Comparison of ENCODE assay signal across 17 cellular contexts in the genomic region with DNA sequence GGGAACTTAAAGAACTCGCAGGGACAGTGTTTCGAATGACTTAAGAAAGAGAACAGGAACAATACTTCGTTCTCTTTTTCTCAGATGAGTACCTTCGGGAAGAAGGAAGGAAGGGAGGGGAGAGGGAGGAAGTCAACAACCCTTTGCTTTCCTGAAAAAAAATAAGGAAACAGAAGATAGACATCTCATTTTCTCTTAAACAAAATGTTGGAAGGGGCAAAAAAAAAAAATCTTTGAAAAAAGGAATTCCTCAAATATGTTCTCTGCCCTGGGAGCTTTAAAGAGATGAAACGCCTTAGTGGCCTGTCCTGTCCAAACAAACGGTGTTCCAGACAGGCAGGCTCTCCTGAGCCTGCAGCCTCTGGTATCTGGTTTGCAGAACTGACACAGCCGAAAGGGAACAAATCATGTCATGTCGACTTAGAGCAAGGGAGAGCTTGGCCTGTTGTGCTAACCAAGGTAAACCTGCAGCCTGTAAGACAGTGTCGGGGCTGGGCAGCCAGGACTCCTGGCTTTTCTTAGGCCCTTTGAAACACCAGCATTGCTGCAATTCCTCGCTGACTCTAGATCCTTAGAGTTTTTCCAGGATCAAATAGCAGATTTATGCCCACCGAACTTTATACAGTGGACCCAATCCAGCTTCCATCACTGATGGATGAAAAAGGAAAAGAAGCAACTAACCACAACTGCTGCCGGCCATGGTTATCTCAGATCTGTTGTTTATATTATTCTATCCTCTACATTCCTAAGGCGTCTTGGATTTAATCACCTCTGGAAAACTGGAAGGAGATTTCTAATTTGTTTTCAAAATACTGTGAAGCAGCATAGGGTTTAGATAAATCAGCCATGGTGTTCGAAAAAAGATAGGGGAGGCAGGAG. TPM values are rescaled to one million over a fixed set of nuclear protein-coding genes. Genes with fewer than 3 reads are reported as not detected.
DNase-seq lines count a peak whose midpoint lies in the region; ATAC-seq, FAIRE-seq and TF ChIP-seq lines count a peak whose summit lies in the region.
"Had no signal": no experiment of that assay in that cellular context is flagged by ENCODE, and none has a peak within 500 bp of the region (broad histone marks: within the 10 kb centered on the region; RNA-seq: fewer than 3 reads in every experiment).

A gene with protein sequence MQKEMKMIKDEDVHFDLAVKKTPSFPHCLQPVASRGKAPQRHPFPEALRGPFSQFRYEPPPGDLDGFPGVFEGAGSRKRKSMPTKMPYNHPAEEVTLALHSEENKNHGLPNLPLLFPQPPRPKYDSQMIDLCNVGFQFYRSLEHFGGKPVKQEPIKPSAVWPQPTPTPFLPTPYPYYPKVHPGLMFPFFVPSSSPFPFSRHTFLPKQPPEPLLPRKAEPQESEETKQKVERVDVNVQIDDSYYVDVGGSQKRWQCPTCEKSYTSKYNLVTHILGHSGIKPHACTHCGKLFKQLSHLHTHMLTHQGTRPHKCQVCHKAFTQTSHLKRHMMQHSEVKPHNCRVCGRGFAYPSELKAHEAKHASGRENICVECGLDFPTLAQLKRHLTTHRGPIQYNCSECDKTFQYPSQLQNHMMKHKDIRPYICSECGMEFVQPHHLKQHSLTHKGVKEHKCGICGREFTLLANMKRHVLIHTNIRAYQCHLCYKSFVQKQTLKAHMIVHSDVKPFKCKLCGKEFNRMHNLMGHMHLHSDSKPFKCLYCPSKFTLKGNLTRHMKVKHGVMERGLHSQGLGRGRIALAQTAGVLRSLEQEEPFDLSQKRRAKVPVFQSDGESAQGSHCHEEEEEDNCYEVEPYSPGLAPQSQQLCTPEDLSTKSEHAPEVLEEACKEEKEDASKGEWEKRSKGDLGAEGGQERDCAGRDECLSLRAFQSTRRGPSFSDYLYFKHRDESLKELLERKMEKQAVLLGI (minus strand): TSS at position 51 of the 879 bp plus-strand sequence. CDS start 45,914 bp downstream, outside the sequence.

- POLR2A ChIA-PET in SK-N-SH (lab: Yijun Ruan, JAX): no interaction called here
- POLR2A ChIA-PET in H1 (lab: Charles Lee; ENCODE audit: partially characterized antibody): no interaction called here

- no peak within 1 kb of the TSS for H3K9ac ChIP-seq in SK-N-SH
- no peak within 1 kb of the TSS for H3K9ac ChIP-seq in H1 (replicated peaks in 1 of 4; ENCODE audit: extremely low read depth in 1 of 4, low read depth in 3 of 4, low read length in 3 of 4)
- no peak within 1 kb of the TSS for H3K9ac ChIP-seq in muscle layer of colon (ENCODE audit: low read length)

- H3K79me2 ChIP-seq in SK-N-SH (ENCODE audit: insufficient read depth) (no peaks in the 10 kb centered on the region), H1 (ENCODE audit: control insufficient read depth in 1 of 2, insufficient read depth in 2 of 2, low read length in 2 of 2) (no peaks in the 10 kb centered on the region)

- no peaks in the 10 kb centered on the region for H3K9me3 Mint-ChIP-seq in progenitor cell of endocrine pancreas (ENCODE audit: low read depth)
- H3K9me3 Mint-ChIP-seq: activated CD8-positive, alpha-beta T cell treated with anti-CD3 and anti-CD28 coated beads for 36 hours; activated naive CD8-positive, alpha-beta T cell treated with anti-CD3 and anti-CD28 coated beads, Interleukin-2, amount 10 ng/mL, durations not matched to agents 7 days and 5 days; natural killer cell treated with Interleukin-12 subunit alpha and Interleukin-12 subunit beta and Interleukin-15 and Interleukin-18, amount 100 ng/mL, for 72 hours had no signal

- no peak within 1 kb of the TSS for H3K56ac ChIP-seq in H1 (replicated peaks; ENCODE audit: insufficient read length, low read depth, low read length)

- TF ChIP-seq EP300 in SK-N-SH (IDR thresholded peaks at IDR 0.05; ENCODE audit: borderline replicate concordance in 1 of 2, low read depth in 1 of 2, low read length in 1 of 2) (no peak), H1 (IDR thresholded peaks at IDR 0.05; ENCODE audit: borderline replicate concordance in 1 of 2, low read depth in 2 of 2, low read length in 2 of 2) (no peak)

- WGBS in SK-N-SH (ENCODE audit: low lambda C conversion rate): 86% methylated on average over 14 of the region's 14 CpGs
- 86% methylated on average over 12 of the region's 14 CpGs; no CpG with 5 or more reads in 1 of the 2 experiments for WGBS in H1 (ENCODE audit: extremely low coverage in 1 of 2, insufficient coverage in 1 of 2, insufficient read length in 1 of 2, insufficient replicate concordance in 2 of 2, low coverage in 1 of 2, low lambda C conversion rate in 2 of 2, missing lambda C conversion rate in 1 of 2), 2 experiments

- H4K5ac ChIP-seq in H1 (ENCODE audit: insufficient read length, low read depth, low read length): no peak within 1 kb of the TSS

- no peak within 1 kb of the TSS for H2BK12ac ChIP-seq in H1 (ENCODE audit: low read depth, low read length)

- peaks cover 8% of the 10 kb centered on the region for H3K27me3 Mint-ChIP-seq in progenitor cell of endocrine pancreas

- no peaks in the 10 kb centered on the region for H3K36me3 ChIP-seq in SK-N-SH (replicated peaks in 1 of 2; ENCODE audit: control insufficient read depth in 1 of 2, insufficient read depth in 2 of 2, low read length in 1 of 2)
- H3K36me3 ChIP-seq in H1 (ENCODE audit: control insufficient read depth in 2 of 4, insufficient read depth in 4 of 4, low read length in 3 of 4): no peaks in the 10 kb centered on the region
- H3K36me3 ChIP-seq in muscle layer of colon (ENCODE audit: insufficient read depth, low read length): no peaks in the 10 kb centered on the region
- H3K36me3 ChIP-seq in tibial artery: no peaks in the 10 kb centered on the region

- peaks cover 2% of the 10 kb centered on the region for H3K4me1 Mint-ChIP-seq in progenitor cell of endocrine pancreas (ENCODE audit: low read depth)
- H3K4me1 Mint-ChIP-seq: activated naive CD8-positive, alpha-beta T cell treated with anti-CD3 and anti-CD28 coated beads, Interleukin-2, amount 10 ng/mL, durations not matched to agents 7 days and 5 days had no signal

- H3K4me1 ChIP-seq in SK-N-SH (ENCODE audit: control insufficient read depth in 1 of 2, insufficient read depth in 2 of 2, low read depth in 1 of 2, low read length in 1 of 2) (peaks cover 2 to 20% of the 10 kb centered on the region in 2 experiments; a peak in 1 of 4 replicates), H1 (replicated peaks in 1 of 4; ENCODE audit: control insufficient read depth in 3 of 4, insufficient read depth in 4 of 4, low read length in 3 of 4) (peaks cover 0 to 7% (median 4%) of the 10 kb centered on the region in 4 experiments; a peak in 3 of 7 replicates), muscle layer of colon (ENCODE audit: insufficient read depth, low read length) (peaks cover 44% of the 10 kb centered on the region), tibial artery (peaks cover 0 to 54% (median 19%) of the 10 kb centered on the region in 4 donors)

- H3K27me3 ChIP-seq in SK-N-SH (ENCODE audit: insufficient read depth) (no peaks in the 10 kb centered on the region), H1 (replicated peaks in 1 of 4; ENCODE audit: control insufficient read depth in 3 of 4, extremely low read depth in 1 of 4, insufficient read depth in 3 of 4, low read length in 3 of 4) (no peaks in the 10 kb centered on the region), muscle layer of colon (ENCODE audit: control insufficient read depth in 1 of 2, insufficient read depth in 2 of 2, low read length in 2 of 2) (no peaks in the 10 kb centered on the region), tibial artery (no peaks in the 10 kb centered on the region)

- peaks cover 22% of the 10 kb centered on the region for H3F3A ChIP-seq in SK-N-SH (replicated peaks; ENCODE audit: insufficient read depth)

- DNase-seq in SK-N-SH: no peak
- no peak for DNase-seq in H1 (ENCODE audit: low read depth in 1 of 2, low spot score in 2 of 2)
- no peak for DNase-seq in tibial artery
- DNase-seq in NCI-H2196 (lab: John Stamatoyannopoulos, UW; ENCODE audit: unreplicated experiment): no peak
- no peak for DNase-seq in progenitor cell of endocrine pancreas (ENCODE audit: low spot score, unreplicated experiment)
- DNase-seq: activated CD8-positive, alpha-beta T cell treated with anti-CD3 and anti-CD28 coated beads for 36 hours; activated naive CD8-positive, alpha-beta T cell treated with anti-CD3 and anti-CD28 coated beads, Interleukin-2, amount 10 ng/mL, durations not matched to agents 7 days and 5 days; DMS153; effector CD8-positive, alpha-beta T cell; NCI-H146; stimulated activated naive CD4-positive, alpha-beta T cell treated with Interleukin-2 at 50 U/mL for 16 hours had no signal

- H3K4me3 ChIP-seq in SK-N-SH (ENCODE audit: low read depth in 2 of 2, low read length in 1 of 2) (no peak within 1 kb of the TSS), H1 (ENCODE audit: extremely low read depth in 1 of 4, insufficient read depth in 2 of 4, low read depth in 3 of 4, low read length in 4 of 4) (no peak within 1 kb of the TSS), muscle layer of colon (ENCODE audit: low read depth in 1 of 2, low read length in 2 of 2) (no peak within 1 kb of the TSS), tibial artery (peak within 1 kb of the TSS in 1 of 2 donors; percentile 8)

- CTCF ChIA-PET in SK-N-SH (lab: Yijun Ruan, JAX) (no interaction called here), H1 (lab: Charles Lee; ENCODE audit: partially characterized antibody) (interaction anchor here (0.6 to 1.1 kb wide), 2 partner anchors 22 to 923 kb away, joined by 3 read pairs; no protein-coding TSS in a partner anchor)

- 0 out of 2 replicates have a peak within 1 kb of the TSS, but pooled peaks have one; percentile 35 for H2AFZ ChIP-seq in SK-N-SH (ENCODE audit: low read depth)
- H2AFZ ChIP-seq in H1 (ENCODE audit: low read length): peak within 1 kb of the TSS; percentile 38; the same call in 1 of the 2 replicates

- no peak within 1 kb of the TSS for H4K8ac ChIP-seq in H1 (ENCODE audit: extremely low read depth, insufficient read depth, low read length)

- ATAC-seq in SK-N-SH treated with all-trans-retinoic acid at 6 μM for 48 hours (no peak), HG03045 (IDR thresholded peaks at IDR 0.05; ENCODE audit: unreplicated experiment) (no peak)
- ATAC-seq: activated CD8-positive, alpha-beta T cell treated with anti-CD3 and anti-CD28 coated beads for 36 hours; natural killer cell treated with Interleukin-12 subunit alpha and Interleukin-12 subunit beta and Interleukin-15 and Interleukin-18, amount 100 ng/mL, for 72 hours had no signal

- TF ChIP-seq RAD21 in SK-N-SH (IDR thresholded peaks at IDR 0.05; ENCODE audit: low read length) (no peak), H1 (IDR thresholded peaks at IDR 0.05 in 1 of 2, conservative IDR thresholded peaks at IDR 0.05 in 1 of 2; ENCODE audit: low read depth in 2 of 2, low read length in 2 of 2) (no peak)

- no peak within 1 kb of the TSS for H3K4me2 ChIP-seq in SK-N-SH
- no peak within 1 kb of the TSS for H3K4me2 ChIP-seq in H1 (ENCODE audit: insufficient read depth in 1 of 2, low read depth in 2 of 2, low read length in 2 of 2)

- H4K91ac ChIP-seq in H1 (replicated peaks; ENCODE audit: insufficient read length, low read length): no peak within 1 kb of the TSS

- no peaks in the 10 kb centered on the region for H3K9me3 ChIP-seq in SK-N-SH
- no peaks in the 10 kb centered on the region for H3K9me3 ChIP-seq in H1 (ENCODE audit: insufficient read depth in 2 of 2, low read depth in 1 of 2, low read length in 1 of 2)
- H3K9me3 ChIP-seq in muscle layer of colon (ENCODE audit: low read length): no peaks in the 10 kb centered on the region
- no peaks in the 10 kb centered on the region for H3K9me3 ChIP-seq in tibial artery

- TF ChIP-seq CTCF in SK-N-SH (IDR thresholded peaks at IDR 0.05): no peak
- no peak for TF ChIP-seq CTCF in H1 (IDR thresholded peaks at IDR 0.05; ENCODE audit: control extremely low read depth in 1 of 3, insufficient read depth in 1 of 3, low read depth in 1 of 3, low read length in 3 of 3)
- TF ChIP-seq CTCF in tibial artery (IDR thresholded peaks at IDR 0.05): no peak
- TF ChIP-seq CTCF in progenitor cell of endocrine pancreas (IDR thresholded peaks at IDR 0.05; ENCODE audit: unreplicated experiment): no peak

- no peaks in the 10 kb centered on the region for H3K23me2 ChIP-seq in H1 (ENCODE audit: low read depth, low read length)

- no peak within 1 kb of the TSS for H2AK5ac ChIP-seq in H1 (ENCODE audit: low read depth, low read length)

- intact Hi-C loops in tibial artery (cut with DNase I; ENCODE audit: low total_unique reads): loop anchor here (5.0 kb wide), 1 partner anchor 135 kb away; no protein-coding TSS in a partner anchor

- H3K27ac ChIP-seq in SK-N-SH (ENCODE audit: low read depth in 2 of 2, low read length in 1 of 2) (no peak within 1 kb of the TSS), H1 (ENCODE audit: low read depth, low read length) (no peak within 1 kb of the TSS), muscle layer of colon (ENCODE audit: low read depth, low read length) (peak within 1 kb of the TSS; percentile 4), tibial artery (peak within 1 kb of the TSS; percentile 63 to 67)

- H3K27ac Mint-ChIP-seq in progenitor cell of endocrine pancreas: no peak within 1 kb of the TSS
- H3K27ac Mint-ChIP-seq: activated CD8-positive, alpha-beta T cell treated with anti-CD3 and anti-CD28 coated beads for 36 hours; activated naive CD8-positive, alpha-beta T cell treated with anti-CD3 and anti-CD28 coated beads, Interleukin-2, amount 10 ng/mL, durations not matched to agents 7 days and 5 days; natural killer cell treated with Interleukin-12 subunit alpha and Interleukin-12 subunit beta and Interleukin-15 and Interleukin-18, amount 100 ng/mL, for 72 hours had no signal

- no peak within 1 kb of the TSS for H3K23ac ChIP-seq in H1 (ENCODE audit: insufficient read length)

- H3K18ac ChIP-seq in H1 (ENCODE audit: extremely low read depth, low read length): no peak within 1 kb of the TSS

- H3K4me3 Mint-ChIP-seq in progenitor cell of endocrine pancreas (ENCODE audit: low read depth): no peak within 1 kb of the TSS
- H3K4me3 Mint-ChIP-seq: activated CD8-positive, alpha-beta T cell treated with anti-CD3 and anti-CD28 coated beads for 36 hours; activated naive CD8-positive, alpha-beta T cell treated with anti-CD3 and anti-CD28 coated beads, Interleukin-2, amount 10 ng/mL, durations not matched to agents 7 days and 5 days; natural killer cell treated with Interleukin-12 subunit alpha and Interleukin-12 subunit beta and Interleukin-15 and Interleukin-18, amount 100 ng/mL, for 72 hours had no signal

- no peak within 1 kb of the TSS for H2BK15ac ChIP-seq in H1 (ENCODE audit: low read length)

- H3K14ac ChIP-seq in H1 (ENCODE audit: insufficient read length): no peak within 1 kb of the TSS

- no peak within 1 kb of the TSS for H2BK5ac ChIP-seq in H1 (ENCODE audit: low read depth, low read length)

- no peak within 1 kb of the TSS for H2BK20ac ChIP-seq in H1 (ENCODE audit: low read length)

- no peak for TF ChIP-seq POLR2A in H1 (IDR thresholded peaks at IDR 0.05; ENCODE audit: control extremely low read depth in 1 of 2, low read depth in 2 of 2, low read length in 2 of 2)

- no peak within 1 kb of the TSS for H2BK120ac ChIP-seq in H1 (replicated peaks; ENCODE audit: low read depth, low read length)

- H3K79me1 ChIP-seq in H1 (ENCODE audit: low read depth, low read length): no peaks in the 10 kb centered on the region

- FAIRE-seq in H1 (lab: Jason Lieb, UNC): no peak
- FAIRE-seq: A204.1 had no signal

- H4K20me1 ChIP-seq in SK-N-SH (ENCODE audit: insufficient read depth) (no peaks in the 10 kb centered on the region), H1 (replicated peaks in 1 of 2; ENCODE audit: control insufficient read depth in 1 of 2, insufficient read depth in 2 of 2, low read length in 2 of 2) (no peaks in the 10 kb centered on the region)

- no peaks in the 10 kb centered on the region for H3K9me2 ChIP-seq in SK-N-SH

- H3K4ac ChIP-seq in H1 (replicated peaks; ENCODE audit: insufficient read length, low read depth, low read length): no peak within 1 kb of the TSS

- no peaks in the 10 kb centered on the region for H3K36me3 Mint-ChIP-seq in progenitor cell of endocrine pancreas (ENCODE audit: insufficient read depth)
- H3K36me3 Mint-ChIP-seq: activated naive CD8-positive, alpha-beta T cell treated with anti-CD3 and anti-CD28 coated beads, Interleukin-2, amount 10 ng/mL, durations not matched to agents 7 days and 5 days; natural killer cell treated with Interleukin-12 subunit alpha and Interleukin-12 subunit beta and Interleukin-15 and Interleukin-18, amount 100 ng/mL, for 72 hours had no signal

RNA-seq across cellular contexts. Expression of the gene that starts here (rescaled TPM):
- not detected in 2 replicates for polyA plus RNA-seq in SK-N-SH (2012; rRNA removed)
- polyA plus RNA-seq in SK-N-SH (2012; cell fraction: cytosol; rRNA removed): not detected in 2 replicates
- polyA plus RNA-seq in SK-N-SH (2012; cell fraction: nucleus; rRNA removed): not detected in 2 replicates
- not detected in 2 replicates for total RNA-seq in H1 (2021; fragmentation: NEBNext Ultra II Directional; extraction: Animal tissue kit (Norgen Biotek cat#: 25700))
- not detected in 2 replicates for polyA plus RNA-seq in H1 (2011; rRNA removed)
- polyA plus RNA-seq in H1 (2011; cell fraction: cytosol; rRNA removed): not detected
- polyA plus RNA-seq in H1 (2011; cell fraction: nucleus; rRNA removed): not detected
- not detected in 4 replicates for polyA plus RNA-seq in H1 (2012, experiment 1 of 2)
- polyA plus RNA-seq in H1 (2012, experiment 2 of 2): not detected
- polyA plus RNA-seq in H1 (2013, experiment 1 of 2): not detected
- polyA plus RNA-seq in H1 (2013, experiment 2 of 2): not detected
- not detected in 2 replicates for polyA minus RNA-seq in H1 (2011; rRNA and poly(A)+ RNA removed)
- polyA minus RNA-seq in H1 (2011; cell fraction: cytosol; rRNA and poly(A)+ RNA removed): not detected
- not detected for polyA minus RNA-seq in H1 (2011; cell fraction: nucleus; rRNA and poly(A)+ RNA removed)
- total RNA-seq in progenitor cell of endocrine pancreas: not detected in 2 replicates
- total RNA-seq: activated CD8-positive, alpha-beta T cell treated with anti-CD3 and anti-CD28 coated beads for 36 hours; natural killer cell treated with Interleukin-12 subunit alpha and Interleukin-12 subunit beta and Interleukin-15 and Interleukin-18, amount 100 ng/mL, for 72 hours; T-helper 2 cell treated with Interferon-gamma antibody and Interleukin-4, amounts not matched to agents 100 ng/mL and 5 ng/mL, for 36 hours had no signal

Comparison
In these comparisons a context has a peak if more than half of its experiments do, and no peak if none do; other contexts are left out.
1. H3K27ac ChIP-seq: peak in muscle layer of colon (single experiment) and tibial artery (2 of 2); none in SK-N-SH (0 of 2) and H1 (single experiment).